Comparison of ENCODE assay signal across 14 cellular contexts in genomic region chr3:37713820-37714204, GRCh38.
"Had no signal": no experiment of that assay in that cellular context is flagged by ENCODE, and none has a peak within 500 bp of the region (broad histone marks: within the 10 kb centered on the region; RNA-seq: fewer than 3 reads in every experiment).

No MANE protein-coding gene starts in this region.

- H3K4me1 Mint-ChIP-seq: activated B cell treated with CpG ODN at 0.5 μM for 24 hours; activated naive CD8-positive, alpha-beta T cell treated with anti-CD3 and anti-CD28 coated beads, Interleukin-2, amount 50 U/mL, for 24 hours; central memory CD8-positive, alpha-beta T cell had no signal

- H3K27me3 ChIP-seq: neutrophil had no signal

- H3K27ac ChIP-seq: neutrophil had no signal

- ATAC-seq: activated naive CD8-positive, alpha-beta T cell treated with anti-CD3 and anti-CD28 coated beads, Interleukin-2, amount 50 U/mL, for 24 hours; left colon had no signal

- DNase-seq: activated B cell treated with CpG ODN at 0.5 μM for 24 hours; activated CD4-positive, alpha-beta T cell treated with anti-CD3 and anti-CD28 coated beads, Interleukin-2, amount 10 ng/mL, durations not matched to agents 24 days and 14 days; activated naive CD4-positive, alpha-beta T cell treated with Interleukin-2 at 50 U/mL for 16 hours; activated naive CD8-positive, alpha-beta T cell treated with anti-CD3 and anti-CD28 coated beads, Interleukin-2, amount 50 U/mL, for 24 hours; erythroblast; left colon; SK-N-SH; stimulated activated CD4-positive, alpha-beta T cell treated with anti-CD3 and anti-CD28 coated beads, Interleukin-15, amount 100 ng/mL, for 24 hours; stimulated activated CD4-positive, alpha-beta T cell treated with anti-CD3 and anti-CD28 coated beads, Interleukin-4, amount 100 ng/mL, for 24 hours had no signal

- H3K4me3 Mint-ChIP-seq: activated B cell treated with CpG ODN at 0.5 μM for 24 hours; activated CD4-positive, alpha-beta T cell treated with anti-CD3 and anti-CD28 coated beads, Interleukin-2, amount 10 ng/mL, durations not matched to agents 24 days and 14 days; activated naive CD8-positive, alpha-beta T cell treated with anti-CD3 and anti-CD28 coated beads, Interleukin-2, amount 50 U/mL, for 24 hours; activated T-helper 1 cell treated with anti-CD3 and anti-CD28 coated beads, Interleukin-12 subunit alpha, Interleukin-12 subunit beta, Interleukin-2, Interleukin-4 antibody, amounts not matched to agents 30 ng/mL and 10 ng/mL and 1 ng/mL, durations not matched to agents 14 hours and 24 hours and 36 hours; central memory CD8-positive, alpha-beta T cell; stimulated activated naive CD8-positive, alpha-beta T cell treated with anti-CD3 and anti-CD28 coated beads, Interleukin-15, Interleukin-2, amounts not matched to agents 100 ng/mL and 50 ng/mL, for 24 hours; T-helper 1 cell treated with Interleukin-12 subunit alpha and Interleukin-12 subunit beta and Interleukin-4 antibody, amounts not matched to agents 30 μg/mL and 1 μg/mL, for 36 hours had no signal

- H3K27me3 Mint-ChIP-seq: activated B cell treated with CpG ODN at 0.5 μM for 24 hours; activated naive CD8-positive, alpha-beta T cell treated with anti-CD3 and anti-CD28 coated beads, Interleukin-2, amount 50 U/mL, for 24 hours; stimulated activated naive CD8-positive, alpha-beta T cell treated with anti-CD3 and anti-CD28 coated beads, Interleukin-15, Interleukin-2, amounts not matched to agents 100 ng/mL and 50 ng/mL, for 24 hours had no signal

- H3K9me3 Mint-ChIP-seq: activated B cell treated with CpG ODN at 0.5 μM for 24 hours; activated CD4-positive, alpha-beta T cell treated with anti-CD3 and anti-CD28 coated beads, Interleukin-2, amount 10 ng/mL, durations not matched to agents 24 days and 14 days; activated naive CD8-positive, alpha-beta T cell treated with anti-CD3 and anti-CD28 coated beads, Interleukin-2, amount 50 U/mL, for 24 hours; activated T-helper 1 cell treated with anti-CD3 and anti-CD28 coated beads, Interleukin-12 subunit alpha, Interleukin-12 subunit beta, Interleukin-2, Interleukin-4 antibody, amounts not matched to agents 30 ng/mL and 10 ng/mL and 1 ng/mL, durations not matched to agents 14 hours and 24 hours and 36 hours; central memory CD8-positive, alpha-beta T cell; stimulated activated naive CD8-positive, alpha-beta T cell treated with anti-CD3 and anti-CD28 coated beads, Interleukin-15, Interleukin-2, amounts not matched to agents 100 ng/mL and 50 ng/mL, for 24 hours; T-helper 1 cell treated with Interleukin-12 subunit alpha and Interleukin-12 subunit beta and Interleukin-4 antibody, amounts not matched to agents 30 μg/mL and 1 μg/mL, for 36 hours had no signal

- H3K9me3 ChIP-seq: neutrophil, SK-N-SH had no signal

- H3K4me2 ChIP-seq: SK-N-SH had no signal

- H3K27ac Mint-ChIP-seq: activated B cell treated with CpG ODN at 0.5 μM for 24 hours; activated CD4-positive, alpha-beta T cell treated with anti-CD3 and anti-CD28 coated beads, Interleukin-2, amount 10 ng/mL, durations not matched to agents 24 days and 14 days; activated naive CD8-positive, alpha-beta T cell treated with anti-CD3 and anti-CD28 coated beads, Interleukin-2, amount 50 U/mL, for 24 hours; activated T-helper 1 cell treated with anti-CD3 and anti-CD28 coated beads, Interleukin-12 subunit alpha, Interleukin-12 subunit beta, Interleukin-2, Interleukin-4 antibody, amounts not matched to agents 30 ng/mL and 10 ng/mL and 1 ng/mL, durations not matched to agents 14 hours and 24 hours and 36 hours; stimulated activated naive CD8-positive, alpha-beta T cell treated with anti-CD3 and anti-CD28 coated beads, Interleukin-15, Interleukin-2, amounts not matched to agents 100 ng/mL and 50 ng/mL, for 24 hours; T-helper 1 cell treated with Interleukin-12 subunit alpha and Interleukin-12 subunit beta and Interleukin-4 antibody, amounts not matched to agents 30 μg/mL and 1 μg/mL, for 36 hours had no signal

- H3K9ac ChIP-seq: SK-N-SH had no signal
